1 cellular context compared by ENCODE assay signal in genomic region chr9:35054185-35054835, GRCh38.
TF ChIP-seq lines count a peak whose summit lies in the region.

No MANE protein-coding gene starts in this region.

TF ChIP-seq in IMR-90, 13 proteins besides CTCF, POLR2A, EP300 and RAD21:
- no peak for TF ChIP-seq BHLHE40 (IDR thresholded peaks at IDR 0.05; ENCODE audit: low read depth, low read length)
